18 cellular contexts compared by ENCODE assay signal in the genomic region with DNA sequence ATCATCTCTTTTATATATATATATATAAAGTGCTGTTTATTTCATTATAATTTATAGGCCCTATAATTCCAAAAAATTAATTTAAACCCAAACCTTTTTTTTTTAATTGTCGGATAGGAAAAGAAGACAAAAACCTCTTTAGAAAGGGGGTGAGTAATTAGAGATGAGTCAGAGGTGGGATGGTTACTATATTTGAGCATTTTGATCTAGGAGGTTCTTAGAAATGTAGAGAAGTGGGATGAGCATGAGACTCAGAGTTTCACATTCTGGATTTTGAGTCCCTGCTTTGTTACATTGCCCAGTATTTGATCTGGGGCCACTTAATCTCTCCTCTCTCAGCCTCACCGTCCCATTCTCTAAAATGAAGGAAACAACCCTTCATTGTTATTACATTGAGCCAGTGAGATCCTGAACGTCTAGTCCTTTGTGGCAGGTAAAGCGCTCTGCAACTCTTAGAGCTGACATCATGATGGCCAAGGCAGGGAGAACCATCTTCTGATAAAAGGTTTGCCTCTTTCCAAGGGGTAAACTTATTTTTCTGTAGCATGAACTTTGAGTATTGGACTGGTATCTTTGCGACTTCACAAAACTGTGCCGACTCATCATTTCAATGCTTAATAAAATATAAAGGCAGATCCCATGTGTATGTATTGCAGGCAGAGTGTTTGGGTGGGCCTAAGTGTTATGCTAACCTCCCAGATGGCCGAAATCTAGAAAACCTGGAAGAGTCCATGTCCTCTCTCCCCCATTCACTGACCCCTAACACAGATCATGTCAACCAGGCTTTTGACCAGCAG. TPM values are rescaled to one million over a fixed set of nuclear protein-coding genes. Genes with fewer than 3 reads are reported as not detected.
DNase-seq lines count a peak whose midpoint lies in the region; ATAC-seq and TF ChIP-seq lines count a peak whose summit lies in the region.
"Had no signal": no experiment of that assay in that cellular context is flagged by ENCODE, and none has a peak within 500 bp of the region (broad histone marks: within the 10 kb centered on the region; RNA-seq: fewer than 3 reads in every experiment).

No MANE protein-coding gene starts in this region.

- no peak overlapping the region for H4K91ac ChIP-seq in neuronal stem cell (ENCODE audit: low read depth, low read length, poor library complexity)

- WGBS in neuronal stem cell (ENCODE audit: extremely low coverage in 2 of 2, insufficient read length in 2 of 2, insufficient replicate concordance in 1 of 2), 2 donors, result no CpG with 5 or more reads among the region's 7 CpGs

- H2BK12ac ChIP-seq in neuronal stem cell (ENCODE audit: low read length), result no peak overlapping the region

- H3K27me3 Mint-ChIP-seq in chondrocyte (ENCODE audit: low read depth), result no peaks in the 10 kb centered on the region

- no peak for TF ChIP-seq CTCF in chondrocyte (IDR thresholded peaks at IDR 0.05)

- H3K14ac ChIP-seq in neuronal stem cell (ENCODE audit: low read length), result no peak overlapping the region

- no peak overlapping the region for H3K4me2 ChIP-seq in neuronal stem cell (ENCODE audit: insufficient read depth, low read length, poor library complexity, severe bottlenecking)

- no peak overlapping the region for H2AFZ ChIP-seq in neuronal stem cell (ENCODE audit: low read length)

- no peak overlapping the region for H2BK5ac ChIP-seq in neuronal stem cell (ENCODE audit: low read length)

- H3K36me3 ChIP-seq in neuronal stem cell (replicated peaks in 1 of 2; ENCODE audit: control insufficient read depth in 2 of 2, insufficient read depth in 2 of 2, low read length in 2 of 2), result peaks cover 0 to 78% of the 10 kb centered on the region in 2 donors
- H3K36me3 ChIP-seq: Peyer's patch, tibial artery had no signal

- no peak for DNase-seq in activated CD4-positive, CD25-positive, alpha-beta regulatory T cell treated with anti-CD3 and anti-CD28 coated beads, Interleukin-2, amount 50 U/mL, for 72 hours
- DNase-seq in HCEC 1CT, result peak; percentile 38
- no peak for DNase-seq in chondrocyte (ENCODE audit: low spot score)
- no peak for DNase-seq in neuronal stem cell (ENCODE audit: low spot score)
- no peak for DNase-seq in NCI-H146 (lab: John Stamatoyannopoulos, UW)
- DNase-seq in DMS114 treated with DMSO at 0.1 percent for 48 hours (lab: John Stamatoyannopoulos, UW; ENCODE audit: unreplicated experiment), result no peak
- DNase-seq: 8988T; activated CD4-positive, alpha-beta T cell treated with anti-CD3 and anti-CD28 coated beads for 1 hour; amniotic stem cell; DMS79 treated with DMSO at 0.1 percent for 48 hours; HFFc6; NCI-H1436 treated with DMSO at 0.1 percent for 48 hours; Peyer's patch; tibial artery had no signal

- no peak overlapping the region for H4K8ac ChIP-seq in neuronal stem cell (ENCODE audit: low read depth, low read length)

- H2BK15ac ChIP-seq in neuronal stem cell (ENCODE audit: low read length), result no peak overlapping the region

- peaks cover 0 to 19% of the 10 kb centered on the region in 2 donors for H3K9me3 ChIP-seq in neuronal stem cell (replicated peaks in 1 of 2; ENCODE audit: control insufficient read depth in 2 of 2, insufficient read depth in 1 of 2, low read depth in 1 of 2, low read length in 2 of 2)
- H3K9me3 ChIP-seq: Peyer's patch, tibial artery had no signal

- H3K27ac ChIP-seq in neuronal stem cell (replicated peaks; ENCODE audit: low read length), result no peak overlapping the region
- H3K27ac ChIP-seq: C4-2B, tibial artery had no signal

- peak; percentile 69 to 71 for ATAC-seq in activated CD4-positive, CD25-positive, alpha-beta regulatory T cell treated with anti-CD3 and anti-CD28 coated beads, Interleukin-2, amount 50 U/mL, for 24 hours
- ATAC-seq in HG02610 (IDR thresholded peaks at IDR 0.05; ENCODE audit: unreplicated experiment), result no peak
- ATAC-seq: stimulated activated memory B cell treated with anti-CD40 and anti-IgM and Interleukin-4, amounts not matched to agents 10 μg/mL and 1 μg/mL and 100 μg/mL, for 72 hours had no signal

- H3K27me3 ChIP-seq in neuronal stem cell (ENCODE audit: control insufficient read depth in 3 of 3, insufficient read depth in 3 of 3, low read depth in 1 of 3, low read length in 3 of 3), result no peaks in the 10 kb centered on the region
- H3K27me3 ChIP-seq: Peyer's patch had no signal

- H3K23ac ChIP-seq in neuronal stem cell (ENCODE audit: low read depth, low read length, poor library complexity), result no peak overlapping the region

- H3K27ac Mint-ChIP-seq in chondrocyte (ENCODE audit: unreplicated experiment), result peak overlapping the region; percentile 14
- H3K27ac Mint-ChIP-seq: stimulated activated memory B cell treated with anti-CD40 and anti-IgM and Interleukin-4, amounts not matched to agents 10 μg/mL and 1 μg/mL and 100 μg/mL, for 72 hours had no signal

- H3K9me3 Mint-ChIP-seq in chondrocyte (ENCODE audit: low read depth), result no peaks in the 10 kb centered on the region
- H3K9me3 Mint-ChIP-seq: HFFc6; stimulated activated memory B cell treated with anti-CD40 and anti-IgM and Interleukin-4, amounts not matched to agents 10 μg/mL and 1 μg/mL and 100 μg/mL, for 72 hours had no signal

- H3K4me3 Mint-ChIP-seq in chondrocyte (ENCODE audit: unreplicated experiment), result no peak overlapping the region
- H3K4me3 Mint-ChIP-seq: HFFc6; stimulated activated memory B cell treated with anti-CD40 and anti-IgM and Interleukin-4, amounts not matched to agents 10 μg/mL and 1 μg/mL and 100 μg/mL, for 72 hours had no signal

- H2BK120ac ChIP-seq in neuronal stem cell (ENCODE audit: low read depth, low read length), result no peak overlapping the region

- no peak overlapping the region for H2AK5ac ChIP-seq in neuronal stem cell (ENCODE audit: low read depth, low read length)

- no peak overlapping the region for H3K9ac ChIP-seq in neuronal stem cell (ENCODE audit: low read depth, low read length, poor library complexity)

- no peak overlapping the region for H3K4ac ChIP-seq in neuronal stem cell (ENCODE audit: low read length)

- peaks cover 49% of the 10 kb centered on the region for H3K4me1 Mint-ChIP-seq in chondrocyte (ENCODE audit: low read depth)

- H3K4me1 ChIP-seq in neuronal stem cell (ENCODE audit: control insufficient read depth in 2 of 2, insufficient read depth in 1 of 2, low read depth in 1 of 2, low read length in 2 of 2), result peaks cover 22 to 43% of the 10 kb centered on the region in 2 donors
- H3K4me1 ChIP-seq: Peyer's patch, tibial artery had no signal

- no peaks in the 10 kb centered on the region for H3K79me1 ChIP-seq in neuronal stem cell (ENCODE audit: low read depth, low read length)

- no peaks in the 10 kb centered on the region for H3K36me3 Mint-ChIP-seq in chondrocyte (ENCODE audit: low read depth)

- H3K4me3 ChIP-seq in neuronal stem cell (ENCODE audit: low read length in 2 of 2), result no peak overlapping the region
- H3K4me3 ChIP-seq: Peyer's patch, tibial artery had no signal

- H3K18ac ChIP-seq in neuronal stem cell (ENCODE audit: low read length), result peak overlapping the region; percentile 68

RNA-seq across cellular contexts. Expression of a gene that starts 21.3 kb away (rescaled TPM):
- total RNA-seq in chondrocyte, result 25.6 to 45.6 TPM (median 27.1 TPM) in 3 replicates
- polyA plus RNA-seq in neuronal stem cell (2013, experiment 1 of 2), result 17.6 TPM
- polyA plus RNA-seq in neuronal stem cell (2013, experiment 2 of 2), result 18.0 TPM
